In the genomic region with DNA sequence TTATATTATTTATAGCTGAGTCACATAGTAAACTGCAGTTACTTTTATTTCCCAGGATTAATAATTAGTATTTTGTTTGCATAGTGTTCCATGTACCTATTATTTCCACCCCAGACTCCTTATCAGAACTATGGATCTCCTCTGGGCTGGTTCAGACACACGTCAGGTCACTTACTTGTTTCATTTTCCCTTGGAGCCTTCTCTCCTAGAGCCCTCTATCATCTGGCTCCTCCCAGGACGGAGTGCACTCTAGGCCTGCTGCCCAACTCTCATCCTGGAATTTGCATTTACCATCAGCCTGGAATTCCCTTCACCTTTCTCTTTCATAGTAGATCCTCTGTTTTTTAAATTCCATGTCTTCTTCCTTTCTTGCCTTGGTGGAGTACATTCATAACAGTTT, we compare ENCODE assay signal across 17 cellular contexts. TPM values are rescaled to one million over a fixed set of nuclear protein-coding genes. Genes with fewer than 3 reads are reported as not detected.
DNase-seq lines count a peak whose midpoint lies in the region; ATAC-seq and TF ChIP-seq lines count a peak whose summit lies in the region.
"Had no signal": no experiment of that assay in that cellular context is flagged by ENCODE, and none has a peak within 500 bp of the region (broad histone marks: within the 10 kb centered on the region; RNA-seq: fewer than 3 reads in every experiment).

No MANE protein-coding gene starts in this region.

- DNase-seq in Right ventricle myocardium superior (no peak), right atrium auricular region (ENCODE audit: low spot score) (no peak), PC-3 (no peak), left ventricle myocardium superior (no peak), stomach (peak; percentile 33)
- DNase-seq: BE2C; CD4-positive, CD25-positive, alpha-beta regulatory T cell; COR-L47; GF-D8; NCI-H1694 treated with DMSO at 0.1 percent for 48 hours; NCI-H345; NCI-H524 treated with DMSO at 0.1 percent for 48 hours; RPMI8226 had no signal

- H4K20me1 ChIP-seq in PC-3 (ENCODE audit: low read length), result no peaks in the 10 kb centered on the region

- no peak for TF ChIP-seq EP300 in stomach (IDR thresholded peaks at IDR 0.05)

- TF ChIP-seq CTCF in right atrium auricular region (IDR thresholded peaks at IDR 0.05) (no peak), PC-3 (conservative IDR thresholded peaks at IDR 0.05; ENCODE audit: low read depth, low read length) (no peak), stomach (IDR thresholded peaks at IDR 0.05) (no peak)

- intact Hi-C loops in Right ventricle myocardium superior (cut with DNase I) (loop anchor here (10.0 kb wide), 1 partner anchor 97 kb away; no protein-coding TSS in a partner anchor), PC-3 (cut with micrococcal nuclease) (no loop called here), left ventricle myocardium superior (cut with micrococcal nuclease) (loop anchor here (10.0 kb wide), 1 partner anchor 107 kb away; no protein-coding TSS in a partner anchor), stomach (cut with DNase I; ENCODE audit: low total_unique reads) (no loop called here)

- POLR2A ChIA-PET in PC-3 (lab: Charles Lee; ENCODE audit: unreplicated experiment), result no interaction called here

- peaks cover 0 to 11% of the 10 kb centered on the region in 2 donors for H3K4me1 ChIP-seq in right atrium auricular region
- no peaks in the 10 kb centered on the region for H3K4me1 ChIP-seq in PC-3 (ENCODE audit: insufficient read depth, low read length)
- peaks cover 0 to 11% (median 5%) of the 10 kb centered on the region in 4 donors for H3K4me1 ChIP-seq in stomach
- H3K4me1 ChIP-seq: BE2C, HAP-1 had no signal

- H3K9me2 ChIP-seq in PC-3 (replicated peaks; ENCODE audit: low read length), result no peaks in the 10 kb centered on the region

- ATAC-seq in Right ventricle myocardium superior (ENCODE audit: poor library complexity), result peak; percentile 76
- peak; percentile 68; the same call in 1 of the 2 replicates for ATAC-seq in PC-3
- ATAC-seq in left ventricle myocardium superior, result peak; percentile 76
- no peak for ATAC-seq in GM18867 (IDR thresholded peaks at IDR 0.05; ENCODE audit: unreplicated experiment)
- no peak for ATAC-seq in HG03378 (IDR thresholded peaks at IDR 0.05; ENCODE audit: unreplicated experiment)
- ATAC-seq: K562 had no signal

- no peaks in the 10 kb centered on the region for H3K79me2 ChIP-seq in PC-3 (ENCODE audit: low read length)

- H3K9ac ChIP-seq in PC-3 (ENCODE audit: low read length), result no peak overlapping the region

- no peaks in the 10 kb centered on the region for H3K9me3 ChIP-seq in right atrium auricular region
- no peaks in the 10 kb centered on the region for H3K9me3 ChIP-seq in PC-3 (ENCODE audit: low read length)
- no peaks in the 10 kb centered on the region for H3K9me3 ChIP-seq in stomach
- H3K9me3 ChIP-seq: BE2C, HAP-1 had no signal

- 20 to 56% (median 35%) methylated on average over 2 of the region's 2 CpGs for WGBS in stomach, 5 donors

- no peak overlapping the region for H3K4me2 ChIP-seq in PC-3 (ENCODE audit: low read length)

- H3K4me3 ChIP-seq in right atrium auricular region (no peak overlapping the region), PC-3 (ENCODE audit: low read length) (no peak overlapping the region), stomach (no peak overlapping the region)
- H3K4me3 ChIP-seq: HAP-1, K562 had no signal

- peaks cover 27% of the 10 kb centered on the region for H3K36me3 ChIP-seq in right atrium auricular region
- peaks cover 7% of the 10 kb centered on the region; the same call in 1 of the 2 replicates for H3K36me3 ChIP-seq in PC-3 (ENCODE audit: low read depth, low read length)
- peaks cover 15 to 73% (median 65%) of the 10 kb centered on the region in 4 donors for H3K36me3 ChIP-seq in stomach

- H3K27ac ChIP-seq in right atrium auricular region (no peak overlapping the region), PC-3 (ENCODE audit: low read length) (no peak overlapping the region), stomach (peak overlapping the region in 1 of 5 donors; percentile 16)

- no peak overlapping the region for H2AFZ ChIP-seq in PC-3 (ENCODE audit: low read length)

- BruUV-seq in PC-3 (replicated peaks; lab: Mats Ljungman, UMichigan), result no TSS peak

- CTCF ChIA-PET in PC-3 (lab: Charles Lee), result no interaction called here

- H3K27me3 ChIP-seq in right atrium auricular region (no peaks in the 10 kb centered on the region), PC-3 (ENCODE audit: low read length) (no peaks in the 10 kb centered on the region), stomach (no peaks in the 10 kb centered on the region)
- H3K27me3 ChIP-seq: BE2C had no signal

- H3F3A ChIP-seq in PC-3 (ENCODE audit: low read length, unreplicated experiment), result no peaks in the 10 kb centered on the region

- TF ChIP-seq POLR2A in stomach (IDR thresholded peaks at IDR 0.05), result no peak

RNA-seq across cellular contexts. Expression of gene GALNT16, which starts 28.5 kb away (rescaled TPM):
- total RNA-seq in Right ventricle myocardium superior (101 TPM), right atrium auricular region (10 to 100 TPM; 17.9 to 56.8 TPM), PC-3 (2014; rRNA removed) (0.17 and 0.33 TPM in 2 replicates), left ventricle myocardium superior (101 TPM), stomach (1 to 10 TPM in 2 of 5 donors, under 1 TPM in 2, not detected in 1; 0.58 to 2.2 (median 1.2) TPM)
- polyA plus RNA-seq in stomach, result 1 to 10 TPM in 2 of 3 donors, under 1 TPM in 1; 0.53 to 2.0 (median 1.6) TPM
- total RNA-seq: CD4-positive, CD25-positive, alpha-beta regulatory T cell; K562 had no signal
- polyA plus RNA-seq: K562 had no signal

RNA-seq across cellular contexts. Expression of gene EXD2, which starts 40.2 kb away (rescaled TPM):
- total RNA-seq in Right ventricle myocardium superior, result 16.7 TPM
- total RNA-seq in right atrium auricular region, result 10 to 100 TPM; 14.6 to 16.7 TPM
- 19.0 and 19.9 TPM in 2 replicates for total RNA-seq in PC-3 (2014; rRNA removed)
- 17.7 TPM for total RNA-seq in left ventricle myocardium superior
- total RNA-seq in stomach, result 10 to 100 TPM in 3 of 5 donors, 1 to 10 TPM in 2; 8.0 to 25.4 (median 14.7) TPM
- 1 to 10 TPM; 3.4 to 9.5 (median 4.9) TPM for polyA plus RNA-seq in stomach

Comparison
In these comparisons a context has a peak if more than half of its experiments do, and no peak if none do; other contexts are left out.
1. ATAC-seq: peak in Right ventricle myocardium superior (single experiment), PC-3 (single experiment) and left ventricle myocardium superior (single experiment); none in GM18867 (single experiment) and HG03378 (single experiment).
2. RNA of gene GALNT16, which starts 28.5 kb away (total RNA-seq): 101 TPM in Right ventricle myocardium superior (single experiment), 101 TPM in left ventricle myocardium superior (single experiment) and 17.9 to 56.8 TPM in right atrium auricular region; 0.58 to 2.2 TPM in stomach and 0.17 to 0.33 TPM in PC-3; every median in the first group is over 4 times any median in the second.
3. intact Hi-C loops: an anchor here in Right ventricle myocardium superior (10.0 kb wide) and left ventricle myocardium superior (10.0 kb wide); none called in PC-3 and stomach.